ENCODE assay signal across 9 cellular contexts in genomic region chr1:31701137-31701736, GRCh38. TPM values are rescaled to one million over a fixed set of nuclear protein-coding genes. Genes with fewer than 3 reads are reported as not detected.
A peak's percentile ranks its signal among the peaks of the same experiment; 100 is the strongest.
DNase-seq lines count a peak whose midpoint lies in the region; ATAC-seq and TF ChIP-seq lines count a peak whose summit lies in the region.
"Had no signal": no experiment of that assay in that cellular context is flagged by ENCODE, and none has a peak within 500 bp of the region (broad histone marks: within the 10 kb centered on the region; RNA-seq: fewer than 3 reads in every experiment).

No MANE protein-coding gene starts in this region.

- H3K9me3 Mint-ChIP-seq in activated CD4-positive, alpha-beta T cell treated with anti-CD3 and anti-CD28 coated beads for 36 hours (ENCODE audit: low read depth): no peaks in the 10 kb centered on the region
- H3K9me3 Mint-ChIP-seq in brain: peaks cover 0 to 3% (median 0%) of the 10 kb centered on the region in 5 experiments
- H3K9me3 Mint-ChIP-seq: activated naive CD4-positive, alpha-beta T cell treated with anti-CD3 and anti-CD28 coated beads, Interleukin-2, amount 50 U/mL, for 72 hours had no signal

- H3K36me3 Mint-ChIP-seq in activated CD4-positive, alpha-beta T cell treated with anti-CD3 and anti-CD28 coated beads for 36 hours (ENCODE audit: low read depth): no peaks in the 10 kb centered on the region
- H3K36me3 Mint-ChIP-seq in brain: no peaks in the 10 kb centered on the region
- H3K36me3 Mint-ChIP-seq: activated naive CD4-positive, alpha-beta T cell treated with anti-CD3 and anti-CD28 coated beads, Interleukin-2, amount 50 U/mL, for 72 hours had no signal

- peaks cover 23% of the 10 kb centered on the region for H3K27me3 Mint-ChIP-seq in activated CD4-positive, alpha-beta T cell treated with anti-CD3 and anti-CD28 coated beads for 36 hours
- H3K27me3 Mint-ChIP-seq in brain: peaks cover 21% of the 10 kb centered on the region

- H3K4me3 Mint-ChIP-seq in activated CD4-positive, alpha-beta T cell treated with anti-CD3 and anti-CD28 coated beads for 36 hours: no peak overlapping the region
- peak overlapping the region in 4 of 5 experiments; percentile 33 to 87 (median 59) for H3K4me3 Mint-ChIP-seq in brain

- POLR2A ChIA-PET in activated CD4-positive, alpha-beta T cell treated with anti-CD3 and anti-CD28 coated beads for 36 hours (lab: Charles Lee): interaction anchor here (1.0 kb wide), 1 partner anchor 56 kb away, joined by 3 read pairs; the partner anchor contains the start of gene PEF1

- intact Hi-C loops in activated CD4-positive, alpha-beta T cell treated with anti-CD3 and anti-CD28 coated beads for 36 hours (cut with DNase I, micrococcal nuclease): no loop called here

- peak; percentile 70 for DNase-seq in activated CD4-positive, alpha-beta T cell treated with anti-CD3 and anti-CD28 coated beads for 36 hours
- no peak for DNase-seq in activated CD4-positive, alpha-beta T cell treated with anti-CD3 and anti-CD28 coated beads for 1 hour
- DNase-seq in NCI-H345 (lab: John Stamatoyannopoulos, UW) (peak; percentile 47), iris pigment epithelial cell (ENCODE audit: low read depth) (peak; percentile 94), iPS-NIHi7 (ENCODE audit: extremely low spot score) (no peak)
- peak; percentile 15 for DNase-seq in stimulated activated CD4-positive, alpha-beta T cell treated with anti-CD3 and anti-CD28 coated beads, Interleukin-12 subunit alpha, Interleukin-12 subunit beta, amount 100 ng/mL, for 4 hours

- no peak for ATAC-seq in activated CD4-positive, alpha-beta T cell treated with anti-CD3 and anti-CD28 coated beads for 36 hours
- no peak for ATAC-seq in HG03342 (IDR thresholded peaks at IDR 0.05; ENCODE audit: unreplicated experiment)
- ATAC-seq: activated naive CD4-positive, alpha-beta T cell treated with anti-CD3 and anti-CD28 coated beads, Interleukin-2, amount 50 U/mL, for 72 hours had no signal

- H3K27ac Mint-ChIP-seq in activated CD4-positive, alpha-beta T cell treated with anti-CD3 and anti-CD28 coated beads for 36 hours: no peak overlapping the region
- H3K27ac Mint-ChIP-seq in brain: peak overlapping the region; percentile 69 to 99 (median 95)

- CTCF ChIA-PET in activated CD4-positive, alpha-beta T cell treated with anti-CD3 and anti-CD28 coated beads for 36 hours (lab: Charles Lee): interaction anchor here (0.7 to 2.2 kb wide), 5 partner anchors 14 to 677 kb away, joined by 3 to 6 read pairs (median 3); partner anchors contain the start of gene PEF1

- peaks cover 31% of the 10 kb centered on the region for H3K4me1 Mint-ChIP-seq in activated CD4-positive, alpha-beta T cell treated with anti-CD3 and anti-CD28 coated beads for 36 hours
- peaks cover 67% of the 10 kb centered on the region for H3K4me1 Mint-ChIP-seq in brain

- TF ChIP-seq CTCF in brain (conservative IDR thresholded peaks at IDR 0.05): no peak

RNA-seq across cellular contexts. Expression of gene COL16A1, which starts 2.6 kb away (rescaled TPM):
- under 1 TPM in 1 of 2 experiments, not detected in 1; 0.09 TPM for total RNA-seq in activated CD4-positive, alpha-beta T cell treated with anti-CD3 and anti-CD28 coated beads for 36 hours
- 4.9 TPM for polyA plus RNA-seq in brain (ENCODE audit: insufficient read depth, low read depth, low replicate concordance)

RNA-seq across cellular contexts. Expression of gene PEF1, which starts 56.6 kb away (rescaled TPM):
- total RNA-seq in activated CD4-positive, alpha-beta T cell treated with anti-CD3 and anti-CD28 coated beads for 36 hours: 10 to 100 TPM; 48.8 to 59.3 TPM
- 142 TPM for polyA plus RNA-seq in brain (ENCODE audit: insufficient read depth, low read depth, low replicate concordance)

Comparison
In these comparisons a context has a peak if more than half of its experiments do, and no peak if none do; other contexts are left out.
1. DNase-seq: peak in activated CD4-positive, alpha-beta T cell treated with anti-CD3 and anti-CD28 coated beads for 36 hours (single experiment), NCI-H345 (single experiment), iris pigment epithelial cell (single experiment) and stimulated activated CD4-positive, alpha-beta T cell treated with anti-CD3 and anti-CD28 coated beads, Interleukin-12 subunit alpha, Interleukin-12 subunit beta, amount 100 ng/mL, for 4 hours (single experiment); none in activated CD4-positive, alpha-beta T cell treated with anti-CD3 and anti-CD28 coated beads for 1 hour (single experiment) and iPS-NIHi7 (single experiment).